In genomic region chr2:100240386-100240785, GRCh38 we compare ENCODE assay signal across 17 cellular contexts.
DNase-seq lines count a peak whose midpoint lies in the region; ATAC-seq and TF ChIP-seq lines count a peak whose summit lies in the region.
"Had no signal": no experiment of that assay in that cellular context is flagged by ENCODE, and none has a peak within 500 bp of the region (broad histone marks: within the 10 kb centered on the region; RNA-seq: fewer than 3 reads in every experiment).

No MANE protein-coding gene starts in this region.

- H2BK15ac ChIP-seq in neuronal stem cell (ENCODE audit: low read length), result no peak overlapping the region

- no peaks in the 10 kb centered on the region for H3K36me3 Mint-ChIP-seq in type B pancreatic cell
- H3K36me3 Mint-ChIP-seq: CD4-positive, CD25-positive, alpha-beta regulatory T cell had no signal

- no peak overlapping the region for H4K91ac ChIP-seq in neuronal stem cell (ENCODE audit: low read depth, low read length, poor library complexity)

- H3K4me3 Mint-ChIP-seq in type B pancreatic cell, result no peak overlapping the region
- H3K4me3 Mint-ChIP-seq: CD4-positive, CD25-positive, alpha-beta regulatory T cell; GM23338 had no signal

- TF ChIP-seq CTCF in heart left ventricle (IDR thresholded peaks at IDR 0.05) (no peak), type B pancreatic cell (conservative IDR thresholded peaks at IDR 0.05) (no peak), sigmoid colon (IDR thresholded peaks at IDR 0.05) (no peak)

- H3K79me1 ChIP-seq in neuronal stem cell (ENCODE audit: low read depth, low read length), result no peaks in the 10 kb centered on the region

- no peak overlapping the region for H4K8ac ChIP-seq in neuronal stem cell (ENCODE audit: low read depth, low read length)

- H3K9me3 ChIP-seq in heart left ventricle (no peaks in the 10 kb centered on the region), neuronal stem cell (replicated peaks in 1 of 2; ENCODE audit: control insufficient read depth in 2 of 2, insufficient read depth in 1 of 2, low read depth in 1 of 2, low read length in 2 of 2) (no peaks in the 10 kb centered on the region), sigmoid colon (no peaks in the 10 kb centered on the region)
- H3K9me3 ChIP-seq: BLaER1 treated with 17β-estradiol and CSF1 and Interleukin-3, amounts not matched to agents 10 nM and 100 nM had no signal

- H2AFZ ChIP-seq in neuronal stem cell (ENCODE audit: low read length), result no peak overlapping the region

- TF ChIP-seq POLR2A in heart left ventricle (IDR thresholded peaks at IDR 0.05), result no peak
- no peak for TF ChIP-seq POLR2A in sigmoid colon (IDR thresholded peaks at IDR 0.05)

- peak overlapping the region; percentile 46 for H3K27ac Mint-ChIP-seq in type B pancreatic cell
- H3K27ac Mint-ChIP-seq: CD4-positive, CD25-positive, alpha-beta regulatory T cell; GM23338 had no signal

- peak overlapping the region; percentile 31 for H2AK5ac ChIP-seq in neuronal stem cell (ENCODE audit: low read depth, low read length)

- H3K9ac ChIP-seq in neuronal stem cell (ENCODE audit: low read depth, low read length, poor library complexity), result peak overlapping the region; percentile 4
- H3K9ac ChIP-seq: BLaER1 treated with 17β-estradiol and CSF1 and Interleukin-3, amounts not matched to agents 10 nM and 100 nM had no signal

- H3K27me3 ChIP-seq in heart left ventricle (no peaks in the 10 kb centered on the region), neuronal stem cell (ENCODE audit: control insufficient read depth in 3 of 3, insufficient read depth in 3 of 3, low read depth in 1 of 3, low read length in 3 of 3) (peaks cover 0 to 20% (median 0%) of the 10 kb centered on the region in 3 experiments), sigmoid colon (no peaks in the 10 kb centered on the region)

- H3K14ac ChIP-seq in neuronal stem cell (ENCODE audit: low read length), result no peak overlapping the region

- WGBS in heart left ventricle, 4 donors, result 84 to 93% (median 91%) methylated on average over 10 of the region's 10 CpGs
- WGBS in neuronal stem cell (ENCODE audit: extremely low coverage in 2 of 2, insufficient read length in 2 of 2, insufficient replicate concordance in 1 of 2), 2 donors, result no CpG with 5 or more reads among the region's 10 CpGs
- 93 to 96% methylated on average over 10 of the region's 10 CpGs for WGBS in sigmoid colon, 2 donors

- no peak overlapping the region for H3K27ac ChIP-seq in heart left ventricle
- H3K27ac ChIP-seq in neuronal stem cell (replicated peaks; ENCODE audit: low read length), result no peak overlapping the region
- H3K27ac ChIP-seq in sigmoid colon, result no peak overlapping the region
- H3K27ac ChIP-seq: 22Rv1; BLaER1 treated with 17β-estradiol and CSF1 and Interleukin-3, amounts not matched to agents 10 nM and 100 nM had no signal

- no peak overlapping the region for H3K18ac ChIP-seq in neuronal stem cell (ENCODE audit: low read length)

- H3K4me3 ChIP-seq in heart left ventricle (no peak overlapping the region), neuronal stem cell (ENCODE audit: low read length in 2 of 2) (no peak overlapping the region), sigmoid colon (no peak overlapping the region)
- H3K4me3 ChIP-seq: BLaER1 treated with 17β-estradiol and CSF1 and Interleukin-3, amounts not matched to agents 10 nM and 100 nM; GM23338 had no signal

- no peak for ATAC-seq in heart left ventricle

- DNase-seq in cardiac septum (ENCODE audit: low spot score) (peak; percentile 46), heart left ventricle (no peak), kidney tubule cell (ENCODE audit: low spot score) (peak; percentile 25), neuronal stem cell (ENCODE audit: low spot score) (no peak), type B pancreatic cell (ENCODE audit: extremely low spot score, unreplicated experiment) (no peak), sigmoid colon (no peak), SKM-1 treated with dmso at 0.1 percent for 144 hours (lab: John Stamatoyannopoulos, UW; ENCODE audit: unreplicated experiment) (no peak)
- DNase-seq in activated naive CD4-positive, alpha-beta T cell treated with Interleukin-2 at 50 U/mL for 16 hours, result no peak
- DNase-seq: AML-193; Calu3; CD4-positive, CD25-positive, alpha-beta regulatory T cell; DMS79 treated with DMSO at 0.1 percent for 48 hours; EL; H7 had no signal

- no peak overlapping the region for H3K23ac ChIP-seq in neuronal stem cell (ENCODE audit: low read depth, low read length, poor library complexity)

- H3K36me3 ChIP-seq in heart left ventricle (no peaks in the 10 kb centered on the region), neuronal stem cell (replicated peaks in 1 of 2; ENCODE audit: control insufficient read depth in 2 of 2, insufficient read depth in 2 of 2, low read length in 2 of 2) (no peaks in the 10 kb centered on the region), sigmoid colon (no peaks in the 10 kb centered on the region)
- H3K36me3 ChIP-seq: BLaER1 treated with 17β-estradiol and CSF1 and Interleukin-3, amounts not matched to agents 10 nM and 100 nM had no signal

- TF ChIP-seq EP300 in sigmoid colon (IDR thresholded peaks at IDR 0.05), result no peak

- H3K4me1 Mint-ChIP-seq in type B pancreatic cell (ENCODE audit: unreplicated experiment), result peaks cover 40% of the 10 kb centered on the region

- H3K4me2 ChIP-seq in neuronal stem cell (ENCODE audit: insufficient read depth, low read length, poor library complexity, severe bottlenecking), result no peak overlapping the region
- H3K4me2 ChIP-seq: BLaER1 treated with 17β-estradiol and CSF1 and Interleukin-3, amounts not matched to agents 10 nM and 100 nM; GM23338 had no signal

- H3K27me3 Mint-ChIP-seq in type B pancreatic cell, result peaks cover 22% of the 10 kb centered on the region
- H3K27me3 Mint-ChIP-seq: CD4-positive, CD25-positive, alpha-beta regulatory T cell had no signal

- no peak overlapping the region for H2BK120ac ChIP-seq in neuronal stem cell (ENCODE audit: low read depth, low read length)

- H3K4ac ChIP-seq in neuronal stem cell (ENCODE audit: low read length), result no peak overlapping the region

- H3K9me3 Mint-ChIP-seq in type B pancreatic cell, result no peaks in the 10 kb centered on the region
- H3K9me3 Mint-ChIP-seq: CD4-positive, CD25-positive, alpha-beta regulatory T cell; GM23338 had no signal

- no peak overlapping the region for H2BK5ac ChIP-seq in neuronal stem cell (ENCODE audit: low read length)

- H3K4me1 ChIP-seq in heart left ventricle, result peaks cover 0 to 13% (median 2%) of the 10 kb centered on the region in 12 donors
- peaks cover 3 to 8% of the 10 kb centered on the region in 2 donors for H3K4me1 ChIP-seq in neuronal stem cell (ENCODE audit: control insufficient read depth in 2 of 2, insufficient read depth in 1 of 2, low read depth in 1 of 2, low read length in 2 of 2)
- peaks cover 0 to 10% (median 8%) of the 10 kb centered on the region in 4 donors for H3K4me1 ChIP-seq in sigmoid colon

- H2BK12ac ChIP-seq in neuronal stem cell (ENCODE audit: low read length), result no peak overlapping the region

- intact Hi-C loops in cardiac septum (cut with DNase I) (loop anchor here (5.0 kb wide), 2 partner anchors 53 to 423 kb away; no protein-coding TSS in a partner anchor), heart left ventricle (cut with DNase I) (loop anchor here (2.0 to 10.0 kb wide), 12 partner anchors 63 to 683 kb away; no protein-coding TSS in a partner anchor), sigmoid colon (cut with DNase I) (loop anchor here (10.0 kb wide), 1 partner anchor 416 kb away; no protein-coding TSS in a partner anchor)

Comparison
In these comparisons a context has a peak if more than half of its experiments do, and no peak if none do; other contexts are left out.
1. DNase-seq: peak in cardiac septum (single experiment) and kidney tubule cell (single experiment); none in heart left ventricle (0 of 5), neuronal stem cell (single experiment), type B pancreatic cell (single experiment), sigmoid colon (single experiment), SKM-1 treated with dmso at 0.1 percent for 144 hours (single experiment) and activated naive CD4-positive, alpha-beta T cell treated with Interleukin-2 at 50 U/mL for 16 hours (single experiment).